Comparison of ENCODE assay signal across 8 cellular contexts in the genomic region with DNA sequence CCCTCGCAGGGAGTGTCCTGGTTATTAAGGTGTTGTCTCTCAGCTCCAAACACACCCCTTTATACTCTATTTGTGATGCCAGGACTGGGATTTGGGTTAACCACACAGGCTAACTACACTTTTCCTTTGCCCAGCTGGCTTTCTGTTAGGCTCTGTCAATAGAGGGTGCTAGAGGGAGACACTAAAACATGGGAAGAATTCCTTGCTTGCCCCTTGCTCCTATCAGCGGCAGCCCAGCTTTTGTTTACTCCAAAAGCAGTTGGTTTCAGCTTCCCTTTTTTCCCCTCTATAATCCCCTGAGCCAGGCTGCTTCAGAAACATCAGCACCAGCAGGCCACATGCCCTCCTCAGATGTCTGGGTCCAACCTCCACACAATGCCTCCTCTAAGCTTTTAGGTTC.
A peak's percentile ranks its signal among the peaks of the same experiment; 100 is the strongest.
DNase-seq lines count a peak whose midpoint lies in the region; ATAC-seq, FAIRE-seq and TF ChIP-seq lines count a peak whose summit lies in the region.

No MANE protein-coding gene starts in this region.

- BruUV-seq in GM12878 (replicated peaks; lab: Mats Ljungman, UMichigan), result no TSS peak

- TF ChIP-seq EP300 in GM12878 (IDR thresholded peaks at IDR 0.05; ENCODE audit: borderline replicate concordance in 1 of 2, control insufficient read depth in 1 of 2, low read depth in 2 of 2, low read length in 2 of 2), result no peak

- no peaks in the 10 kb centered on the region for H4K20me1 ChIP-seq in GM12878 (ENCODE audit: control insufficient read depth, insufficient read depth)

- no peaks in the 10 kb centered on the region for H3K9me3 ChIP-seq in GM12878 (replicated peaks; ENCODE audit: control insufficient read depth, insufficient read depth, low read length)

- H3K79me2 ChIP-seq in GM12878 (ENCODE audit: control insufficient read depth, insufficient read depth, low read length), result no peaks in the 10 kb centered on the region

- no peaks in the 10 kb centered on the region for H3K36me3 Mint-ChIP-seq in activated T-cell treated with anti-CD3 and anti-CD28 coated beads, Interleukin-2, amount 50 U/mL, for 72 hours (ENCODE audit: insufficient read depth in 2 of 2)

- FAIRE-seq in GM12878 (lab: Jason Lieb, UNC), result peak; percentile 7

- DNase-seq in G401 (ENCODE audit: low spot score) (peak; percentile 11), NCI-H146 treated with DMSO at 0.1 percent for 48 hours (lab: John Stamatoyannopoulos, UW; ENCODE audit: unreplicated experiment) (peak; percentile 15), GM12878 (ENCODE audit: low read depth, low spot score) (no peak), medulla oblongata (ENCODE audit: extremely low spot score) (peak; percentile 65), GM19238 (ENCODE audit: insufficient read length, low spot score) (no peak), GF-D8 (lab: John Stamatoyannopoulos, UW) (no peak)
- DNase-seq in activated T-cell treated with anti-CD3 and anti-CD28 coated beads, Interleukin-2, amount 50 U/mL, for 72 hours, result no peak

- no peak overlapping the region for H2AFZ ChIP-seq in GM12878 (ENCODE audit: control insufficient read depth, low read depth, low read length)

- no peak overlapping the region for H3K4me3 ChIP-seq in GM12878

- SMC1A ChIA-PET in GM12878 (lab: Charles Lee; ENCODE audit: uncharacterized antibody, unreplicated experiment), result no interaction called here

- TF ChIP-seq CTCF in GM12878 (IDR thresholded peaks at IDR 0.05 in 2 of 3, conservative IDR thresholded peaks at IDR 0.05 in 1 of 3; ENCODE audit: control insufficient read depth in 2 of 3, extremely low read depth in 1 of 3, insufficient read depth in 1 of 3, low read depth in 3 of 3, low read length in 3 of 3), result peak in 2 of 3 experiments; percentile 31 to 46; a peak in 3 of 6 replicates

- no peak overlapping the region for H3K27ac ChIP-seq in GM12878 (ENCODE audit: control insufficient read depth, insufficient read depth)

- no peaks in the 10 kb centered on the region for H3K36me3 ChIP-seq in GM12878 (ENCODE audit: control insufficient read depth in 2 of 2, insufficient read depth in 2 of 2, low read length in 1 of 2)

- H3K27ac Mint-ChIP-seq in activated T-cell treated with anti-CD3 and anti-CD28 coated beads, Interleukin-2, amount 50 U/mL, for 72 hours, result no peak overlapping the region

- ATAC-seq in GM12878, result no peak; the same call in 1 of the 3 replicates
- ATAC-seq in GM19351 (IDR thresholded peaks at IDR 0.05; ENCODE audit: unreplicated experiment), result no peak
- no peak for ATAC-seq in activated T-cell treated with anti-CD3 and anti-CD28 coated beads, Interleukin-2, amount 50 U/mL, for 72 hours (replicated peaks in 1 of 2)

- no peak for TF ChIP-seq POLR2A in GM12878 (IDR thresholded peaks at IDR 0.05; ENCODE audit: low read depth, low read length)

- intact Hi-C loops in GM12878 (cut with micrococcal nuclease; ENCODE audit: unreplicated experiment), result loop anchor here (5.0 kb wide), 1 partner anchor 770 kb away; no protein-coding TSS in a partner anchor

- CTCF ChIA-PET in GM12878 (lab: Yijun Ruan, JAX), result interaction anchor here (1.5 kb wide), 1 partner anchor 13 kb away, joined by 3 read pairs; no protein-coding TSS in a partner anchor

- H3K9ac ChIP-seq in GM12878 (ENCODE audit: control insufficient read depth, insufficient read depth, low read length), result no peak overlapping the region

- H3K4me2 ChIP-seq in GM12878 (ENCODE audit: control insufficient read depth, insufficient read depth), result no peak overlapping the region

- in situ Hi-C loops in G401 (cut with HindIII; ENCODE audit: low sequenced_read_pairs) (no loop called here), GM12878 (cut with MboI) (no loop called here)

- RAD21 ChIA-PET in GM12878 (lab: Charles Lee; ENCODE audit: unreplicated experiment), result interaction anchor here (1.2 to 1.4 kb wide), 2 partner anchors 768 to 770 kb away, joined by 4 to 6 read pairs; no protein-coding TSS in a partner anchor

- no peaks in the 10 kb centered on the region for H3K4me1 Mint-ChIP-seq in activated T-cell treated with anti-CD3 and anti-CD28 coated beads, Interleukin-2, amount 50 U/mL, for 72 hours (ENCODE audit: low read depth)

- 48% methylated on average over 2 of the region's 2 CpGs for WGBS in GM12878 (ENCODE audit: insufficient coverage, insufficient replicate concordance, low lambda C conversion rate, missing lambda C conversion rate)

- H3K27me3 Mint-ChIP-seq in activated T-cell treated with anti-CD3 and anti-CD28 coated beads, Interleukin-2, amount 50 U/mL, for 72 hours (ENCODE audit: low read depth), result no peaks in the 10 kb centered on the region

- peak; percentile 19; the same call in 1 of the 2 replicates for TF ChIP-seq RAD21 in GM12878 (IDR thresholded peaks at IDR 0.05; ENCODE audit: insufficient read depth, low read depth, low read length)

- POLR2A ChIA-PET in GM12878 (lab: Charles Lee), result no interaction called here

- H3K4me3 Mint-ChIP-seq in activated T-cell treated with anti-CD3 and anti-CD28 coated beads, Interleukin-2, amount 50 U/mL, for 72 hours, result no peak overlapping the region

- H3K27me3 ChIP-seq in GM12878 (replicated peaks in 1 of 2; ENCODE audit: control insufficient read depth in 2 of 2, insufficient read depth in 2 of 2, low read length in 1 of 2), result no peaks in the 10 kb centered on the region

- H3K9me3 Mint-ChIP-seq in activated T-cell treated with anti-CD3 and anti-CD28 coated beads, Interleukin-2, amount 50 U/mL, for 72 hours, result peaks cover 6 to 10% of the 10 kb centered on the region in 2 donors

- H3K4me1 ChIP-seq in GM12878 (ENCODE audit: control insufficient read depth, insufficient read depth, low read length), result no peaks in the 10 kb centered on the region

TF ChIP-seq in GM12878, 131 proteins besides CTCF, POLR2A, EP300 and RAD21:
- TF ChIP-seq, protein P1, sequence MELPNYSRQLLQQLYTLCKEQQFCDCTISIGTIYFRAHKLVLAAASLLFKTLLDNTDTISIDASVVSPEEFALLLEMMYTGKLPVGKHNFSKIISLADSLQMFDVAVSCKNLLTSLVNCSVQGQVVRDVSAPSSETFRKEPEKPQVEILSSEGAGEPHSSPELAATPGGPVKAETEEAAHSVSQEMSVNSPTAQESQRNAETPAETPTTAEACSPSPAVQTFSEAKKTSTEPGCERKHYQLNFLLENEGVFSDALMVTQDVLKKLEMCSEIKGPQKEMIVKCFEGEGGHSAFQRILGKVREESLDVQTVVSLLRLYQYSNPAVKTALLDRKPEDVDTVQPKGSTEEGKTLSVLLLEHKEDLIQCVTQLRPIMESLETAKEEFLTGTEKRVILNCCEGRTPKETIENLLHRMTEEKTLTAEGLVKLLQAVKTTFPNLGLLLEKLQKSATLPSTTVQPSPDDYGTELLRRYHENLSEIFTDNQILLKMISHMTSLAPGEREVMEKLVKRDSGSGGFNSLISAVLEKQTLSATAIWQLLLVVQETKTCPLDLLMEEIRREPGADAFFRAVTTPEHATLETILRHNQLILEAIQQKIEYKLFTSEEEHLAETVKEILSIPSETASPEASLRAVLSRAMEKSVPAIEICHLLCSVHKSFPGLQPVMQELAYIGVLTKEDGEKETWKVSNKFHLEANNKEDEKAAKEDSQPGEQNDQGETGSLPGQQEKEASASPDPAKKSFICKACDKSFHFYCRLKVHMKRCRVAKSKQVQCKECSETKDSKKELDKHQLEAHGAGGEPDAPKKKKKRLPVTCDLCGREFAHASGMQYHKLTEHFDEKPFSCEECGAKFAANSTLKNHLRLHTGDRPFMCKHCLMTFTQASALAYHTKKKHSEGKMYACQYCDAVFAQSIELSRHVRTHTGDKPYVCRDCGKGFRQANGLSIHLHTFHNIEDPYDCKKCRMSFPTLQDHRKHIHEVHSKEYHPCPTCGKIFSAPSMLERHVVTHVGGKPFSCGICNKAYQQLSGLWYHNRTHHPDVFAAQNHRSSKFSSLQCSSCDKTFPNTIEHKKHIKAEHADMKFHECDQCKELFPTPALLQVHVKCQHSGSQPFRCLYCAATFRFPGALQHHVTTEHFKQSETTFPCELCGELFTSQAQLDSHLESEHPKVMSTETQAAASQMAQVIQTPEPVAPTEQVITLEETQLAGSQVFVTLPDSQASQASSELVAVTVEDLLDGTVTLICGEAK (IDR thresholded peaks at IDR 0.05; ENCODE audit: borderline replicate concordance), result no peak
- TF ChIP-seq CEBPB (IDR thresholded peaks at IDR 0.05; ENCODE audit: borderline replicate concordance in 1 of 2, low read depth in 2 of 2, low read length in 2 of 2) (no peak), PAX5 (IDR thresholded peaks at IDR 0.05; ENCODE audit: borderline replicate concordance, low read depth, low read length) (no peak), ESRRA (IDR thresholded peaks at IDR 0.05; ENCODE audit: low read length) (no peak)
- TF ChIP-seq, protein P2, sequence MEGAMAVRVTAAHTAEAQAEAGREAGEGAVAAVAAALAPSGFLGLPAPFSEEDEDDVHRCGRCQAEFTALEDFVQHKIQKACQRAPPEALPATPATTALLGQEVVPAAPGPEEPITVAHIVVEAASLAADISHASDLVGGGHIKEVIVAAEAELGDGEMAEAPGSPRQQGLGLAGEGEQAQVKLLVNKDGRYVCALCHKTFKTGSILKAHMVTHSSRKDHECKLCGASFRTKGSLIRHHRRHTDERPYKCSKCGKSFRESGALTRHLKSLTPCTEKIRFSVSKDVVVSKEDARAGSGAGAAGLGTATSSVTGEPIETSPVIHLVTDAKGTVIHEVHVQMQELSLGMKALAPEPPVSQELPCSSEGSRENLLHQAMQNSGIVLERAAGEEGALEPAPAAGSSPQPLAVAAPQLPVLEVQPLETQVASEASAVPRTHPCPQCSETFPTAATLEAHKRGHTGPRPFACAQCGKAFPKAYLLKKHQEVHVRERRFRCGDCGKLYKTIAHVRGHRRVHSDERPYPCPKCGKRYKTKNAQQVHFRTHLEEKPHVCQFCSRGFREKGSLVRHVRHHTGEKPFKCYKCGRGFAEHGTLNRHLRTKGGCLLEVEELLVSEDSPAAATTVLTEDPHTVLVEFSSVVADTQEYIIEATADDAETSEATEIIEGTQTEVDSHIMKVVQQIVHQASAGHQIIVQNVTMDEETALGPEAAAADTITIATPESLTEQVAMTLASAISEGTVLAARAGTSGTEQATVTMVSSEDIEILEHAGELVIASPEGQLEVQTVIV (IDR thresholded peaks at IDR 0.05; ENCODE audit: borderline replicate concordance, partially characterized antibody), result no peak
- TF ChIP-seq, protein P3, sequence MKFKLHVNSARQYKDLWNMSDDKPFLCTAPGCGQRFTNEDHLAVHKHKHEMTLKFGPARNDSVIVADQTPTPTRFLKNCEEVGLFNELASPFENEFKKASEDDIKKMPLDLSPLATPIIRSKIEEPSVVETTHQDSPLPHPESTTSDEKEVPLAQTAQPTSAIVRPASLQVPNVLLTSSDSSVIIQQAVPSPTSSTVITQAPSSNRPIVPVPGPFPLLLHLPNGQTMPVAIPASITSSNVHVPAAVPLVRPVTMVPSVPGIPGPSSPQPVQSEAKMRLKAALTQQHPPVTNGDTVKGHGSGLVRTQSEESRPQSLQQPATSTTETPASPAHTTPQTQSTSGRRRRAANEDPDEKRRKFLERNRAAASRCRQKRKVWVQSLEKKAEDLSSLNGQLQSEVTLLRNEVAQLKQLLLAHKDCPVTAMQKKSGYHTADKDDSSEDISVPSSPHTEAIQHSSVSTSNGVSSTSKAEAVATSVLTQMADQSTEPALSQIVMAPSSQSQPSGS (IDR thresholded peaks at IDR 0.05; ENCODE audit: low read length), result no peak
TF ChIP-seq in GM12878: peak in this region for 0.

Comparison
In these comparisons a context has a peak if more than half of its experiments do, and no peak if none do; other contexts are left out.
1. DNase-seq: peak in G401 (single experiment), NCI-H146 treated with DMSO at 0.1 percent for 48 hours (single experiment) and medulla oblongata (single experiment); none in GM12878 (single experiment), activated T-cell treated with anti-CD3 and anti-CD28 coated beads, Interleukin-2, amount 50 U/mL, for 72 hours (0 of 2), GM19238 (single experiment) and GF-D8 (single experiment).